In genomic region chr6:140923048-140923447, GRCh38 we compare ENCODE assay signal across 16 cellular contexts.
DNase-seq lines count a peak whose midpoint lies in the region; ATAC-seq and TF ChIP-seq lines count a peak whose summit lies in the region.
"Had no signal": no experiment of that assay in that cellular context is flagged by ENCODE, and none has a peak within 500 bp of the region (broad histone marks: within the 10 kb centered on the region; RNA-seq: fewer than 3 reads in every experiment).

No MANE protein-coding gene starts in this region.

- H3K36me3 Mint-ChIP-seq in MCF 10A (ENCODE audit: insufficient read depth, unreplicated experiment), result no peaks in the 10 kb centered on the region
- H3K36me3 Mint-ChIP-seq in activated naive CD4-positive, alpha-beta T cell treated with anti-CD3 and anti-CD28 coated beads, Interleukin-2, amount 50 U/mL, for 72 hours, result no peaks in the 10 kb centered on the region
- H3K36me3 Mint-ChIP-seq: CD8-positive, alpha-beta T cell; IgD-negative memory B cell had no signal

- H3K4me3 ChIP-seq in mammary epithelial cell (replicated peaks in 1 of 3; ENCODE audit: insufficient read depth in 1 of 3, low read depth in 2 of 3, low read length in 3 of 3) (no peak overlapping the region), fibroblast of pulmonary artery (replicated peaks; ENCODE audit: low read depth, low read length) (no peak overlapping the region)

- WGBS in mammary epithelial cell (ENCODE audit: low coverage, missing lambda C conversion rate), result 100% methylated on average over 1 of the region's 1 CpG

- H3K9me3 Mint-ChIP-seq in MCF 10A (ENCODE audit: unreplicated experiment), result peaks cover 4% of the 10 kb centered on the region
- H3K9me3 Mint-ChIP-seq in activated naive CD4-positive, alpha-beta T cell treated with anti-CD3 and anti-CD28 coated beads, Interleukin-2, amount 50 U/mL, for 72 hours, result no peaks in the 10 kb centered on the region
- H3K9me3 Mint-ChIP-seq: CD8-positive, alpha-beta T cell; IgD-negative memory B cell; T-helper 1 cell treated with Interleukin-12 subunit alpha and Interleukin-12 subunit beta and Interleukin-4 antibody, amounts not matched to agents 30 μg/mL and 1 μg/mL, for 36 hours had no signal

- no peak overlapping the region for H3K4me3 Mint-ChIP-seq in MCF 10A (ENCODE audit: unreplicated experiment)
- H3K4me3 Mint-ChIP-seq: CD8-positive, alpha-beta T cell; IgD-negative memory B cell; T-helper 1 cell treated with Interleukin-12 subunit alpha and Interleukin-12 subunit beta and Interleukin-4 antibody, amounts not matched to agents 30 μg/mL and 1 μg/mL, for 36 hours had no signal

- no peaks in the 10 kb centered on the region for H4K20me1 ChIP-seq in mammary epithelial cell (ENCODE audit: insufficient read depth, low read length)

- in situ Hi-C loops in mammary epithelial cell (cut with MboI; ENCODE audit: low sequenced_read_pairs in 2 of 2), result loop anchor here (10.0 kb wide), 1 partner anchor 1548 kb away; the partner anchor contains the start of gene CITED2 (in 2 of the 2)

- intact Hi-C loops in MCF 10A (cut with micrococcal nuclease), result loop anchor here (5.0 kb wide), 3 partner anchors 666 to 881 kb away; no protein-coding TSS in a partner anchor
- intact Hi-C loops in mammary epithelial cell (cut with micrococcal nuclease), result loop anchor here (5.0 kb wide), 2 partner anchors 461 to 639 kb away; no protein-coding TSS in a partner anchor

- H3K4me2 ChIP-seq in mammary epithelial cell (ENCODE audit: insufficient read depth, low read depth, low read length), result no peak overlapping the region

- H2AFZ ChIP-seq in mammary epithelial cell (ENCODE audit: low read depth, low read length), result no peak overlapping the region

- H3K27me3 ChIP-seq in mammary epithelial cell (ENCODE audit: insufficient read depth, low read length), result no peaks in the 10 kb centered on the region

- CTCF ChIA-PET in MCF 10A (lab: Yijun Ruan, JAX) (interaction anchor here (0.7 kb wide), 1 partner anchor 247 kb away, joined by 3 read pairs; no protein-coding TSS in a partner anchor), mammary epithelial cell (lab: Charles Lee; ENCODE audit: low non-redundant PET) (no interaction called here)

- H3K79me2 ChIP-seq in mammary epithelial cell (ENCODE audit: insufficient read depth, low read length), result no peaks in the 10 kb centered on the region

- H3K9ac ChIP-seq in mammary epithelial cell (ENCODE audit: insufficient read depth, low read length), result no peak overlapping the region

- no peaks in the 10 kb centered on the region for H3K36me3 ChIP-seq in mammary epithelial cell (ENCODE audit: insufficient read depth, low read length)

- TF ChIP-seq CTCF in MCF 10A (IDR thresholded peaks at IDR 0.05; ENCODE audit: unreplicated experiment), result no peak
- TF ChIP-seq CTCF in mammary epithelial cell (conservative IDR thresholded peaks at IDR 0.05 in 1 of 2, IDR thresholded peaks at IDR 0.05 in 1 of 2; ENCODE audit: extremely low read depth in 1 of 2, insufficient read depth in 1 of 2, low read depth in 1 of 2, low read length in 2 of 2), result no peak
- TF ChIP-seq CTCF in fibroblast of pulmonary artery (IDR thresholded peaks at IDR 0.05; ENCODE audit: low read length, missing control alignments), result no peak

- dilution Hi-C loops in mammary epithelial cell (cut with HindIII; ENCODE audit: low sequenced_read_pairs), result no loop called here

- no peaks in the 10 kb centered on the region for H3K4me1 ChIP-seq in mammary epithelial cell (ENCODE audit: insufficient read depth, low read length)

- POLR2A ChIA-PET in MCF 10A (lab: Yijun Ruan, JAX), result no interaction called here

- BruUV-seq in MCF 10A (replicated peaks; lab: Mats Ljungman, UMichigan) (no TSS peak), mammary epithelial cell (replicated peaks; lab: Mats Ljungman, UMichigan) (no TSS peak)

- no peaks in the 10 kb centered on the region for H3K9me3 ChIP-seq in mammary epithelial cell (replicated peaks; ENCODE audit: insufficient read depth, low read length)

- peaks cover 6% of the 10 kb centered on the region for H3K4me1 Mint-ChIP-seq in MCF 10A (ENCODE audit: insufficient read depth, unreplicated experiment)
- H3K4me1 Mint-ChIP-seq: IgD-negative memory B cell had no signal

- no peak for ATAC-seq in activated naive CD4-positive, alpha-beta T cell treated with anti-CD3 and anti-CD28 coated beads, Interleukin-2, amount 50 U/mL, for 72 hours
- ATAC-seq: CD8-positive, alpha-beta T cell had no signal

- peak; percentile 31 for DNase-seq in NCI-H1105 treated with DMSO at 0.1 percent for 48 hours (lab: John Stamatoyannopoulos, UW)
- no peak for DNase-seq in NCI-H1105 (lab: John Stamatoyannopoulos, UW)
- peak; percentile 16 for DNase-seq in MCF 10A (ENCODE audit: unreplicated experiment)
- DNase-seq in mammary epithelial cell, result no peak
- peak; percentile 18 for DNase-seq in fibroblast of pulmonary artery (ENCODE audit: low read depth)
- no peak for DNase-seq in activated naive CD4-positive, alpha-beta T cell treated with anti-CD3 and anti-CD28 coated beads, Interleukin-2, amount 50 U/mL, for 72 hours (ENCODE audit: low spot score in 2 of 2)
- DNase-seq in NCI-H187 treated with DMSO at 0.1 percent for 48 hours (lab: John Stamatoyannopoulos, UW), result no peak
- no peak for DNase-seq in stimulated activated CD4-positive, alpha-beta T cell treated with anti-CD3 and anti-CD28 coated beads, Interleukin-2, amount 100 ng/mL, for 48 hours
- DNase-seq: CD8-positive, alpha-beta T cell; H7; NCI-H2107; OCI-M1; SHP77 treated with DMSO at 0.1 percent for 48 hours had no signal

- no peak overlapping the region for H3K27ac Mint-ChIP-seq in MCF 10A (ENCODE audit: low read depth, unreplicated experiment)
- H3K27ac Mint-ChIP-seq in activated naive CD4-positive, alpha-beta T cell treated with anti-CD3 and anti-CD28 coated beads, Interleukin-2, amount 50 U/mL, for 72 hours, result no peak overlapping the region
- H3K27ac Mint-ChIP-seq: CD8-positive, alpha-beta T cell; IgD-negative memory B cell; T-helper 1 cell treated with Interleukin-12 subunit alpha and Interleukin-12 subunit beta and Interleukin-4 antibody, amounts not matched to agents 30 μg/mL and 1 μg/mL, for 36 hours had no signal

- H3K27ac ChIP-seq in mammary epithelial cell (ENCODE audit: insufficient read depth, low read depth, low read length), result no peak overlapping the region
- H3K27ac ChIP-seq: 22Rv1 had no signal

- no peaks in the 10 kb centered on the region for H3K27me3 Mint-ChIP-seq in MCF 10A (ENCODE audit: insufficient read depth, unreplicated experiment)
- H3K27me3 Mint-ChIP-seq: IgD-negative memory B cell had no signal

Comparison
In these comparisons a context has a peak if more than half of its experiments do, and no peak if none do; other contexts are left out.
1. DNase-seq: peak in NCI-H1105 treated with DMSO at 0.1 percent for 48 hours (single experiment), MCF 10A (single experiment) and fibroblast of pulmonary artery (single experiment); none in NCI-H1105 (single experiment), mammary epithelial cell (single experiment), activated naive CD4-positive, alpha-beta T cell treated with anti-CD3 and anti-CD28 coated beads, Interleukin-2, amount 50 U/mL, for 72 hours (0 of 2), NCI-H187 treated with DMSO at 0.1 percent for 48 hours (single experiment) and stimulated activated CD4-positive, alpha-beta T cell treated with anti-CD3 and anti-CD28 coated beads, Interleukin-2, amount 100 ng/mL, for 48 hours (0 of 2).